In genomic region chr18:73980289-73980979, GRCh38 we compare ENCODE assay signal across 10 cellular contexts.
DNase-seq lines count a peak whose midpoint lies in the region; ATAC-seq, FAIRE-seq and TF ChIP-seq lines count a peak whose summit lies in the region.
"Had no signal": no experiment of that assay in that cellular context is flagged by ENCODE, and none has a peak within 500 bp of the region (broad histone marks: within the 10 kb centered on the region; RNA-seq: fewer than 3 reads in every experiment).

No MANE protein-coding gene starts in this region.

- no peaks in the 10 kb centered on the region for H3K27me3 ChIP-seq in bronchial epithelial cell (ENCODE audit: control insufficient read depth, insufficient read depth, low read length)

- no peaks in the 10 kb centered on the region for H3K27me3 Mint-ChIP-seq in neural crest cell (ENCODE audit: low read depth)

- peaks cover 4% of the 10 kb centered on the region for H3K9me3 Mint-ChIP-seq in neural crest cell
- H3K9me3 Mint-ChIP-seq: activated T-cell treated with anti-CD3 and anti-CD28 coated beads, Interleukin-2, amount 50 U/mL, for 24 hours had no signal

- H3K27ac Mint-ChIP-seq in neural crest cell (ENCODE audit: unreplicated experiment) = no peak overlapping the region
- H3K27ac Mint-ChIP-seq: activated T-cell treated with anti-CD3 and anti-CD28 coated beads, Interleukin-2, amount 50 U/mL, for 24 hours had no signal

- H3K36me3 ChIP-seq in bronchial epithelial cell (ENCODE audit: control insufficient read depth, insufficient read depth, low read length) = no peaks in the 10 kb centered on the region

- no peak overlapping the region for H3K4me3 ChIP-seq in bronchial epithelial cell (ENCODE audit: low read depth, low read length)

- TF ChIP-seq CTCF in bronchial epithelial cell (IDR thresholded peaks at IDR 0.05; ENCODE audit: insufficient read depth, low read length, severe bottlenecking) (peak; percentile 58), neural crest cell (conservative IDR thresholded peaks at IDR 0.05) (peak; percentile 69)

- H3K4me3 Mint-ChIP-seq in neural crest cell = no peak overlapping the region
- H3K4me3 Mint-ChIP-seq: activated T-cell treated with anti-CD3 and anti-CD28 coated beads, Interleukin-2, amount 50 U/mL, for 24 hours had no signal

- no peaks in the 10 kb centered on the region for H3K36me3 Mint-ChIP-seq in neural crest cell (ENCODE audit: low read depth)

- H3K4me1 Mint-ChIP-seq in neural crest cell = no peaks in the 10 kb centered on the region

- ATAC-seq in HG02759 (IDR thresholded peaks at IDR 0.05; ENCODE audit: unreplicated experiment) = no peak

- DNase-seq in NCI-H1092 treated with DMSO at 0.1 percent for 48 hours (lab: John Stamatoyannopoulos, UW) (peak; percentile 2), NCI-H1092 (lab: John Stamatoyannopoulos, UW) (no peak), NCI-H2196 (lab: John Stamatoyannopoulos, UW; ENCODE audit: unreplicated experiment) (peak; percentile 5), bronchial epithelial cell (ENCODE audit: low read depth) (peak; percentile 14), neural crest cell (ENCODE audit: low read depth, low spot score) (peak; percentile 62), NCI-H345 treated with DMSO at 0.1 percent for 48 hours (lab: John Stamatoyannopoulos, UW; ENCODE audit: unreplicated experiment) (no peak), DMS79 treated with DMSO at 0.1 percent for 48 hours (lab: John Stamatoyannopoulos, UW) (no peak)
- DNase-seq: activated T-cell treated with anti-CD3 and anti-CD28 coated beads, Interleukin-2, amount 50 U/mL, for 24 hours; NCI-H1436 had no signal

- FAIRE-seq in bronchial epithelial cell (lab: Jason Lieb, UNC) = no peak

Comparison
In these comparisons a context has a peak if more than half of its experiments do, and no peak if none do; other contexts are left out.
1. DNase-seq: peak in NCI-H1092 treated with DMSO at 0.1 percent for 48 hours (single experiment), NCI-H2196 (single experiment), bronchial epithelial cell (single experiment) and neural crest cell (single experiment); none in NCI-H1092 (single experiment), NCI-H345 treated with DMSO at 0.1 percent for 48 hours (single experiment) and DMS79 treated with DMSO at 0.1 percent for 48 hours (single experiment).